In the genomic region with DNA sequence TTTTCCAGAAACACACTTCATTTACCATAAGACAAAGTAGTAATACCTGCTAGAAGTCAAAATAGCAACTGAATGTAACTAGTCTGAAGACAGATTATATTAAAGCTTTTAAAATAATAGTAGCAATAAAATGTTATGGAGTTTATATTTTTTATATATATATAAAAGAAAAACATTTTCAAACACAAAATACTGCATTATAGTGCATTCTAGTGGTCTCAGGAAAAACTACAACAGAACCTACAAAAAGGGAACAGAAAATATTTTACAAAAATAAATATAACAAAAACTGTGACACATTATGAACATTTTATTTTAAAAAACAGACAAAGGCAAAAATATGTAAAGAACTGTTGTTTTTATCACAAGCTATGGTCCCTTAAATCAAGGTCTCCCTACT, we compare ENCODE assay signal across 14 cellular contexts. TPM values are rescaled to one million over a fixed set of nuclear protein-coding genes. Genes with fewer than 3 reads are reported as not detected.
DNase-seq lines count a peak whose midpoint lies in the region; ATAC-seq and TF ChIP-seq lines count a peak whose summit lies in the region.
"Had no signal": no experiment of that assay in that cellular context is flagged by ENCODE, and none has a peak within 500 bp of the region (broad histone marks: within the 10 kb centered on the region; RNA-seq: fewer than 3 reads in every experiment).

No MANE protein-coding gene starts in this region.

- H3K27ac Mint-ChIP-seq in Caco-2 (ENCODE audit: unreplicated experiment), result peak overlapping the region; percentile 80
- H3K27ac Mint-ChIP-seq in nephron, result no peak overlapping the region

- H3K36me3 ChIP-seq in Caco-2 (ENCODE audit: control insufficient read depth, insufficient read depth, low read length), result no peaks in the 10 kb centered on the region; the same call in 1 of the 2 replicates
- H3K36me3 ChIP-seq in sigmoid colon, result peaks cover 0 to 7% (median 0%) of the 10 kb centered on the region in 4 donors

- no peak overlapping the region for H3K4me3 ChIP-seq in Caco-2 (ENCODE audit: low read depth, low read length)
- no peak overlapping the region for H3K4me3 ChIP-seq in coronary artery
- no peak overlapping the region for H3K4me3 ChIP-seq in sigmoid colon

- CTCF ChIA-PET in Caco-2 (lab: Charles Lee), result interaction anchor here (1.2 kb wide), 1 partner anchor 133 kb away, joined by 8 read pairs; no protein-coding TSS in a partner anchor

- POLR2A ChIA-PET in Caco-2 (lab: Charles Lee), result interaction anchor here (1.5 kb wide), 1 partner anchor 49 kb away, joined by 18 read pairs; a partner anchor contains a TSS

- no peaks in the 10 kb centered on the region for H3K9me3 ChIP-seq in Caco-2
- H3K9me3 ChIP-seq in sigmoid colon, result no peaks in the 10 kb centered on the region

- H3K4me1 ChIP-seq in Caco-2 (peaks cover 30% of the 10 kb centered on the region), sigmoid colon (no peaks in the 10 kb centered on the region)

- TF ChIP-seq EP300 in Ishikawa (IDR thresholded peaks at IDR 0.05; ENCODE audit: borderline replicate concordance) (no peak), sigmoid colon (IDR thresholded peaks at IDR 0.05) (no peak)

- H3K9me3 Mint-ChIP-seq in Caco-2 (ENCODE audit: unreplicated experiment), result no peaks in the 10 kb centered on the region
- no peaks in the 10 kb centered on the region for H3K9me3 Mint-ChIP-seq in nephron
- H3K9me3 Mint-ChIP-seq: activated T-cell treated with anti-CD3 and anti-CD28 coated beads, Interleukin-2, amount 50 U/mL, for 4 hours had no signal

- TF ChIP-seq CTCF in Caco-2 (IDR thresholded peaks at IDR 0.05; ENCODE audit: insufficient read depth in 1 of 2, low read depth in 1 of 2, low read length in 1 of 2, severe bottlenecking in 1 of 2, unreplicated experiment in 1 of 2), result peak in 1 of 2 experiments; percentile 21
- peak; percentile 9 for TF ChIP-seq CTCF in coronary artery (IDR thresholded peaks at IDR 0.05)
- peak in 2 of 3 experiments; percentile 46 to 56 for TF ChIP-seq CTCF in nephron (IDR thresholded peaks at IDR 0.05; ENCODE audit: unreplicated experiment in 3 of 3)
- TF ChIP-seq CTCF in sigmoid colon (IDR thresholded peaks at IDR 0.05), result no peak

- DNase-seq in Caco-2 (no peak), coronary artery (ENCODE audit: low spot score) (no peak), AG08395 (ENCODE audit: low spot score) (no peak), sigmoid colon (no peak), putamen (ENCODE audit: low spot score) (no peak)
- DNase-seq: activated CD4-positive, CD25-positive, alpha-beta regulatory T cell; activated T-cell treated with anti-CD3 and anti-CD28 coated beads, Interleukin-2, amount 50 U/mL, for 4 hours; DMS79 treated with DMSO at 0.1 percent for 48 hours; NCI-H2171 treated with DMSO at 0.1 percent for 48 hours; SIG-M5 had no signal

- no peak overlapping the region for H3K27ac ChIP-seq in coronary artery
- H3K27ac ChIP-seq in sigmoid colon, result no peak overlapping the region

- intact Hi-C loops in Caco-2 (cut with micrococcal nuclease; ENCODE audit: unreplicated experiment) (loop anchor here (2.0 kb wide), 1 partner anchor 134 kb away; no protein-coding TSS in a partner anchor), sigmoid colon (cut with DNase I) (no loop called here)

- BruUV-seq in Caco-2 (replicated peaks; lab: Mats Ljungman, UMichigan), result no TSS peak

- no peaks in the 10 kb centered on the region for H3K27me3 ChIP-seq in Caco-2 (replicated peaks; ENCODE audit: control insufficient read depth, insufficient read depth, low read length)
- H3K27me3 ChIP-seq in sigmoid colon, result no peaks in the 10 kb centered on the region

- H3K27me3 Mint-ChIP-seq in Caco-2 (ENCODE audit: insufficient read depth, unreplicated experiment) (no peaks in the 10 kb centered on the region), nephron (ENCODE audit: low read depth) (no peaks in the 10 kb centered on the region)
- H3K27me3 Mint-ChIP-seq: IgD-negative memory B cell had no signal

- no peak for ATAC-seq in HG02884 (IDR thresholded peaks at IDR 0.05; ENCODE audit: unreplicated experiment)
- ATAC-seq: activated T-cell treated with anti-CD3 and anti-CD28 coated beads, Interleukin-2, amount 50 U/mL, for 4 hours had no signal

- TF ChIP-seq RAD21 in Ishikawa (IDR thresholded peaks at IDR 0.05; ENCODE audit: low read depth), result 0 out of 2 replicates have a peak, but pooled peaks have one; percentile 5

- no peaks in the 10 kb centered on the region for H3K36me3 Mint-ChIP-seq in Caco-2 (ENCODE audit: insufficient read depth, unreplicated experiment)
- H3K36me3 Mint-ChIP-seq in nephron (ENCODE audit: low read depth), result peaks cover 4% of the 10 kb centered on the region

- no peak overlapping the region for H3K4me3 Mint-ChIP-seq in Caco-2 (ENCODE audit: unreplicated experiment)
- no peak overlapping the region for H3K4me3 Mint-ChIP-seq in nephron
- H3K4me3 Mint-ChIP-seq: activated T-cell treated with anti-CD3 and anti-CD28 coated beads, Interleukin-2, amount 50 U/mL, for 4 hours had no signal

- H3K4me1 Mint-ChIP-seq in Caco-2 (ENCODE audit: low read depth, unreplicated experiment), result peaks cover 22% of the 10 kb centered on the region
- H3K4me1 Mint-ChIP-seq in nephron, result peaks cover 5% of the 10 kb centered on the region

- TF ChIP-seq POLR2A in sigmoid colon (IDR thresholded peaks at IDR 0.05), result no peak

TF ChIP-seq in Ishikawa, 13 proteins besides CTCF, POLR2A, EP300 and RAD21:
- TF ChIP-seq CREB1 (IDR thresholded peaks at IDR 0.05; ENCODE audit: low read depth), result no peak
- TF ChIP-seq, protein P1, sequence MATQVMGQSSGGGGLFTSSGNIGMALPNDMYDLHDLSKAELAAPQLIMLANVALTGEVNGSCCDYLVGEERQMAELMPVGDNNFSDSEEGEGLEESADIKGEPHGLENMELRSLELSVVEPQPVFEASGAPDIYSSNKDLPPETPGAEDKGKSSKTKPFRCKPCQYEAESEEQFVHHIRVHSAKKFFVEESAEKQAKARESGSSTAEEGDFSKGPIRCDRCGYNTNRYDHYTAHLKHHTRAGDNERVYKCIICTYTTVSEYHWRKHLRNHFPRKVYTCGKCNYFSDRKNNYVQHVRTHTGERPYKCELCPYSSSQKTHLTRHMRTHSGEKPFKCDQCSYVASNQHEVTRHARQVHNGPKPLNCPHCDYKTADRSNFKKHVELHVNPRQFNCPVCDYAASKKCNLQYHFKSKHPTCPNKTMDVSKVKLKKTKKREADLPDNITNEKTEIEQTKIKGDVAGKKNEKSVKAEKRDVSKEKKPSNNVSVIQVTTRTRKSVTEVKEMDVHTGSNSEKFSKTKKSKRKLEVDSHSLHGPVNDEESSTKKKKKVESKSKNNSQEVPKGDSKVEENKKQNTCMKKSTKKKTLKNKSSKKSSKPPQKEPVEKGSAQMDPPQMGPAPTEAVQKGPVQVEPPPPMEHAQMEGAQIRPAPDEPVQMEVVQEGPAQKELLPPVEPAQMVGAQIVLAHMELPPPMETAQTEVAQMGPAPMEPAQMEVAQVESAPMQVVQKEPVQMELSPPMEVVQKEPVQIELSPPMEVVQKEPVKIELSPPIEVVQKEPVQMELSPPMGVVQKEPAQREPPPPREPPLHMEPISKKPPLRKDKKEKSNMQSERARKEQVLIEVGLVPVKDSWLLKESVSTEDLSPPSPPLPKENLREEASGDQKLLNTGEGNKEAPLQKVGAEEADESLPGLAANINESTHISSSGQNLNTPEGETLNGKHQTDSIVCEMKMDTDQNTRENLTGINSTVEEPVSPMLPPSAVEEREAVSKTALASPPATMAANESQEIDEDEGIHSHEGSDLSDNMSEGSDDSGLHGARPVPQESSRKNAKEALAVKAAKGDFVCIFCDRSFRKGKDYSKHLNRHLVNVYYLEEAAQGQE (IDR thresholded peaks at IDR 0.05; ENCODE audit: low read depth), result no peak
- no peak for TF ChIP-seq YY1 (IDR thresholded peaks at IDR 0.05; ENCODE audit: low read depth)
- no peak for TF ChIP-seq TEAD4 (IDR thresholded peaks at IDR 0.05)
- TF ChIP-seq, protein P2, sequence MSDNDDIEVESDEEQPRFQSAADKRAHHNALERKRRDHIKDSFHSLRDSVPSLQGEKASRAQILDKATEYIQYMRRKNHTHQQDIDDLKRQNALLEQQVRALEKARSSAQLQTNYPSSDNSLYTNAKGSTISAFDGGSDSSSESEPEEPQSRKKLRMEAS (IDR thresholded peaks at IDR 0.05), result no peak
- TF ChIP-seq, protein P3, sequence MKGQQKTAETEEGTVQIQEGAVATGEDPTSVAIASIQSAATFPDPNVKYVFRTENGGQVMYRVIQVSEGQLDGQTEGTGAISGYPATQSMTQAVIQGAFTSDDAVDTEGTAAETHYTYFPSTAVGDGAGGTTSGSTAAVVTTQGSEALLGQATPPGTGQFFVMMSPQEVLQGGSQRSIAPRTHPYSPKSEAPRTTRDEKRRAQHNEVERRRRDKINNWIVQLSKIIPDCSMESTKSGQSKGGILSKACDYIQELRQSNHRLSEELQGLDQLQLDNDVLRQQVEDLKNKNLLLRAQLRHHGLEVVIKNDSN (IDR thresholded peaks at IDR 0.05), result no peak
- TF ChIP-seq TAF1 (IDR thresholded peaks at IDR 0.05; ENCODE audit: low read depth), result no peak
- no peak for TF ChIP-seq TCF12 (IDR thresholded peaks at IDR 0.05; ENCODE audit: low read depth)
- no peak for TF ChIP-seq EGR1 (IDR thresholded peaks at IDR 0.05)
- TF ChIP-seq NFIC (IDR thresholded peaks at IDR 0.05), result no peak
- no peak for TF ChIP-seq FOXM1 (IDR thresholded peaks at IDR 0.05; ENCODE audit: borderline replicate concordance, low read depth)
- TF ChIP-seq CEBPB (IDR thresholded peaks at IDR 0.05), result no peak
- no peak for TF ChIP-seq ZBTB7A (IDR thresholded peaks at IDR 0.05; ENCODE audit: low read depth)

RNA-seq across cellular contexts. Expression of a gene that starts 48.0 kb away (rescaled TPM):
- total RNA-seq in Caco-2 (2022), result 36.8 and 38.9 TPM in 2 replicates
- total RNA-seq in sigmoid colon, result 10 to 100 TPM; 14.9 to 20.9 (median 19.6) TPM
- polyA plus RNA-seq in sigmoid colon, result 1 to 10 TPM; 7.8 to 8.8 (median 8.5) TPM

Comparison
In these comparisons a context has a peak if more than half of its experiments do, and no peak if none do; other contexts are left out.
1. CTCF ChIP-seq: peak in coronary artery (single experiment) and nephron (2 of 3); none in sigmoid colon (0 of 4).